In genomic region chr11:3077174-3077839, GRCh38 we compare ENCODE assay signal across 21 cellular contexts.
"Had no signal": no experiment of that assay in that cellular context is flagged by ENCODE, and none has a peak within 500 bp of the region (broad histone marks: within the 10 kb centered on the region; RNA-seq: fewer than 3 reads in every experiment).

No MANE protein-coding gene starts in this region.

- H3K27me3 ChIP-seq: adrenal gland, heart right ventricle, pancreas had no signal

- DNase-seq: activated CD4-positive, alpha-beta T cell treated with anti-CD3 and anti-CD28 coated beads, Interleukin-2, amount 10 ng/mL, durations not matched to agents 7 days and 5 days; activated CD8-positive, alpha-beta T cell treated with anti-CD3 and anti-CD28 coated beads, Interleukin-2, amount 10 ng/mL, durations not matched to agents 7 days and 5 days; activated gamma-delta T cell; activated T-cell treated with anti-CD3 and anti-CD28 coated beads, Interleukin-2, amount 50 U/mL, for 48 hours; adrenal gland; cerebellar nuclear complex; effector CD8-positive, alpha-beta T cell; heart right ventricle; left lung; mammary epithelial cell; naive thymus-derived CD4-positive, alpha-beta T cell; pancreas; sigmoid colon; stimulated activated CD4-positive, alpha-beta T cell treated with anti-CD3 and anti-CD28 coated beads, Interleukin-12 subunit alpha, Interleukin-12 subunit beta, amount 100 ng/mL, for 4 hours; stimulated activated naive CD8-positive, alpha-beta T cell treated with anti-CD3 and anti-CD28 coated beads, Interleukin-15, Interleukin-2, amounts not matched to agents 100 U/mL and 50 U/mL, for 24 hours; substantia nigra; tibial artery had no signal

- H3K4me3 ChIP-seq: adrenal gland, gastroesophageal sphincter, heart right ventricle, left lung, pancreas, sigmoid colon, tibial artery had no signal

- H3K36me3 ChIP-seq: adrenal gland, gastroesophageal sphincter, heart right ventricle, left lung, pancreas, sigmoid colon, tibial artery had no signal

- H3K4me1 ChIP-seq: adrenal gland, gastroesophageal sphincter, left lung, sigmoid colon, tibial artery had no signal

- ATAC-seq: activated CD4-positive, CD25-positive, alpha-beta regulatory T cell treated with anti-CD3 and anti-CD28 coated beads, Interleukin-2, amount 50 U/mL, for 24 hours; activated CD8-positive, alpha-beta T cell treated with anti-CD3 and anti-CD28 coated beads, Interleukin-2, amount 10 ng/mL, durations not matched to agents 7 days and 5 days; activated naive CD4-positive, alpha-beta T cell treated with anti-CD3 and anti-CD28 coated beads, Interleukin-2, amount 50 U/mL, for 72 hours; esophagus mucosa; gastroesophageal sphincter; heart right ventricle; left lung; naive thymus-derived CD4-positive, alpha-beta T cell; pancreas; stimulated activated naive CD8-positive, alpha-beta T cell treated with anti-CD3 and anti-CD28 coated beads, Interleukin-15, Interleukin-2, amounts not matched to agents 100 U/mL and 50 U/mL, for 24 hours had no signal

- H3K9me3 ChIP-seq: adrenal gland, gastroesophageal sphincter, heart right ventricle, left lung, pancreas, sigmoid colon, tibial artery had no signal
